In the genomic region with DNA sequence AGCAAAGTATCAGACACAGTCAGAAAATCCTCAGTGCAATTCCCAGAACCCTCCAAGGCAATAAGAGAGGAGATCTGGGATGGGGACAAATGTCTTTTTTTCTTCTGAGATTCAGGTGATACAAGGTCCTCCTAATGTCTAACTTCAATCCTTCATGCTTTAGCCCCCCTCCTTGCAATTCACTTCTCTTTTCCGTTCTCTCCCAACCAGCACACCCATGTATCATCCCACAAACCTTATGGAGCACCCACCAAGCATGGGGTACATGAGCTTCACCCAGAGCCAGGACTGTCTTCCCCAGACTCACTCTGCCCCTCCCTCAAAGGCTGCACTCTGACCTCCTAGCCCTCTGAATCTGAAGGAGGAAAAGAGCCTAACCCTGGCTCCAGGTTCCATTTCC, we compare ENCODE assay signal across 19 cellular contexts. TPM values are rescaled to one million over a fixed set of nuclear protein-coding genes. Genes with fewer than 3 reads are reported as not detected.
DNase-seq lines count a peak whose midpoint lies in the region; ATAC-seq and TF ChIP-seq lines count a peak whose summit lies in the region.
"Had no signal": no experiment of that assay in that cellular context is flagged by ENCODE, and none has a peak within 500 bp of the region (broad histone marks: within the 10 kb centered on the region; RNA-seq: fewer than 3 reads in every experiment).

No MANE protein-coding gene starts in this region.

- no peak overlapping the region; the same call in 1 of the 2 replicates for H4K91ac ChIP-seq in IMR-90 (ENCODE audit: insufficient read depth, low read depth, low read length)

- no peaks in the 10 kb centered on the region for H3K9me3 Mint-ChIP-seq in memory B cell

- peak overlapping the region; percentile 10 for H3K27ac Mint-ChIP-seq in memory B cell
- H3K27ac Mint-ChIP-seq: progenitor cell of endocrine pancreas had no signal

- no peak overlapping the region for H3K4me3 Mint-ChIP-seq in memory B cell

- H2AK5ac ChIP-seq in IMR-90 (ENCODE audit: low read depth, low read length): peak overlapping the region; percentile 38; the same call in 1 of the 2 replicates

- TF ChIP-seq POLR2A in IMR-90 (IDR thresholded peaks at IDR 0.05; ENCODE audit: low read depth, low read length): no peak

- H2BK15ac ChIP-seq in IMR-90 (ENCODE audit: low read depth, low read length): no peak overlapping the region

- H3K4me2 ChIP-seq in IMR-90 (ENCODE audit: low read depth, low read length): no peak overlapping the region

- no peak for TF ChIP-seq RAD21 in IMR-90 (IDR thresholded peaks at IDR 0.05; ENCODE audit: low read length)

- H3K9me3 ChIP-seq in IMR-90 (ENCODE audit: control insufficient read depth, insufficient read depth, low read length): no peaks in the 10 kb centered on the region
- H3K9me3 ChIP-seq in ascending aorta: no peaks in the 10 kb centered on the region
- no peaks in the 10 kb centered on the region for H3K9me3 ChIP-seq in subcutaneous abdominal adipose tissue (ENCODE audit: control insufficient read depth in 5 of 5, low read length in 5 of 5)

- no peak for ATAC-seq in IMR-90 (ENCODE audit: low read depth)
- no peak for ATAC-seq in memory B cell (ENCODE audit: low read depth)
- ATAC-seq: left lobe of liver had no signal

- no peak overlapping the region for H3K18ac ChIP-seq in IMR-90 (ENCODE audit: low read depth, low read length)

- H3K27me3 ChIP-seq in IMR-90 (ENCODE audit: control insufficient read depth, insufficient read depth, low read length) (no peaks in the 10 kb centered on the region), ascending aorta (no peaks in the 10 kb centered on the region), subcutaneous abdominal adipose tissue (ENCODE audit: control insufficient read depth in 5 of 5, insufficient read depth in 4 of 5, low read length in 5 of 5) (no peaks in the 10 kb centered on the region)

- TF ChIP-seq CTCF in IMR-90 (conservative IDR thresholded peaks at IDR 0.05; ENCODE audit: low read depth, low read length) (no peak), ascending aorta (IDR thresholded peaks at IDR 0.05) (no peak)

- H3K9ac ChIP-seq in IMR-90 (ENCODE audit: low read depth, low read length) (no peak overlapping the region), subcutaneous abdominal adipose tissue (ENCODE audit: low read length in 5 of 5) (peak overlapping the region in 1 of 5 donors; percentile 41)

- no CpG with 5 or more reads among the region's 1 CpG for WGBS in IMR-90 (ENCODE audit: extremely low coverage in 2 of 2, insufficient read length in 1 of 2), 2 experiments

- no peak overlapping the region for H2BK120ac ChIP-seq in IMR-90 (ENCODE audit: low read depth, low read length)

- H3K27ac ChIP-seq in IMR-90 (ENCODE audit: insufficient read depth, low read length) (no peak overlapping the region), ascending aorta (peak overlapping the region; percentile 81 to 95), subcutaneous abdominal adipose tissue (ENCODE audit: low read depth, low read length) (peak overlapping the region; percentile 30)
- H3K27ac ChIP-seq: VCaP had no signal

- DNase-seq in IMR-90: no peak
- no peak for DNase-seq in ascending aorta (ENCODE audit: low spot score in 2 of 2)
- DNase-seq in memory B cell (ENCODE audit: low spot score in 2 of 2): no peak
- DNase-seq in C1 segment of cervical spinal cord (lab: John Stamatoyannopoulos, UW): no peak
- no peak for DNase-seq in NCI-H345 (lab: John Stamatoyannopoulos, UW)
- no peak for DNase-seq in NCI-H1092 (lab: John Stamatoyannopoulos, UW)
- DNase-seq: activated CD8-positive, alpha-beta memory T cell treated with anti-CD3 and anti-CD28 coated beads for 24 hours; DMS153; GOT3; Karpas-422; NCI-H1105 treated with DMSO at 0.1 percent for 48 hours; stimulated activated CD4-positive, alpha-beta T cell treated with anti-CD3 and anti-CD28 coated beads, Interleukin-15, amount 100 ng/mL, for 24 hours; T-helper 1 cell had no signal

- BruUV-seq in IMR-90 (replicated peaks; lab: Mats Ljungman, UMichigan): no TSS peak

- POLR2A ChIA-PET in IMR-90 (lab: Charles Lee; ENCODE audit: unreplicated experiment): no interaction called here

- peaks cover 5% of the 10 kb centered on the region for H3K36me3 Mint-ChIP-seq in memory B cell

- 0 out of 2 replicates have a peak overlapping the region, but pooled peaks have one; percentile 8 for H3K4ac ChIP-seq in IMR-90 (ENCODE audit: low read depth, low read length)

- H3K14ac ChIP-seq in IMR-90 (replicated peaks; ENCODE audit: low read depth, low read length): no peak overlapping the region

- no peak overlapping the region for H2AK9ac ChIP-seq in IMR-90 (replicated peaks; ENCODE audit: low read depth, low read length, poor library complexity)

- in situ Hi-C loops in IMR-90 (cut with MboI; ENCODE audit: low sequenced_read_pairs): no loop called here

- intact Hi-C loops in IMR-90 (cut with micrococcal nuclease) (no loop called here), ascending aorta (cut with DNase I) (no loop called here)

- peaks cover 13% of the 10 kb centered on the region for H3K9me1 ChIP-seq in IMR-90 (ENCODE audit: insufficient read depth, low read length)

- peaks cover 21% of the 10 kb centered on the region for H4K20me1 ChIP-seq in IMR-90 (ENCODE audit: insufficient read depth, low read length)

- H2BK20ac ChIP-seq in IMR-90 (ENCODE audit: low read depth, low read length): no peak overlapping the region

- dilution Hi-C loops in IMR-90 (cut with HindIII; ENCODE audit: low sequenced_read_pairs, unreplicated experiment): no loop called here

- H3K4me3 ChIP-seq in IMR-90 (ENCODE audit: insufficient read depth, low read depth, low read length) (no peak overlapping the region), ascending aorta (no peak overlapping the region), subcutaneous abdominal adipose tissue (ENCODE audit: low read depth in 1 of 5, low read length in 5 of 5) (no peak overlapping the region)

- H3K79me1 ChIP-seq in IMR-90 (ENCODE audit: low read depth in 1 of 2, low read length in 2 of 2): peaks cover 11 to 85% of the 10 kb centered on the region in 2 experiments; a peak in 3 of 4 replicates

- H4K8ac ChIP-seq in IMR-90 (ENCODE audit: low read depth in 2 of 2, low read length in 2 of 2): no peak overlapping the region

- H3K27me3 Mint-ChIP-seq in memory B cell: no peaks in the 10 kb centered on the region
- H3K27me3 Mint-ChIP-seq: progenitor cell of endocrine pancreas had no signal

- H3K36me3 ChIP-seq in IMR-90 (ENCODE audit: control insufficient read depth, insufficient read depth, low read length) (peaks cover 2% of the 10 kb centered on the region; the same call in 1 of the 2 replicates), ascending aorta (peaks cover 24 to 41% of the 10 kb centered on the region in 2 donors), subcutaneous abdominal adipose tissue (ENCODE audit: control insufficient read depth in 5 of 5, insufficient read depth in 5 of 5, low read length in 5 of 5) (peaks cover 0 to 46% (median 29%) of the 10 kb centered on the region in 5 donors)

- H3K4me1 ChIP-seq in IMR-90 (ENCODE audit: control insufficient read depth, insufficient read depth, low read length) (peaks cover 31% of the 10 kb centered on the region), ascending aorta (peaks cover 21 to 56% of the 10 kb centered on the region in 2 donors), subcutaneous abdominal adipose tissue (ENCODE audit: control insufficient read depth in 5 of 5, insufficient read depth in 5 of 5, low read length in 5 of 5) (peaks cover 30 to 80% (median 76%) of the 10 kb centered on the region in 5 donors)

- peaks cover 40% of the 10 kb centered on the region for H3K4me1 Mint-ChIP-seq in memory B cell

- H2AFZ ChIP-seq in IMR-90 (replicated peaks; ENCODE audit: low read length, poor library complexity): no peak overlapping the region

- H3K56ac ChIP-seq in IMR-90 (ENCODE audit: extremely low read depth, insufficient read depth, low read length): no peak overlapping the region

- H3K23ac ChIP-seq in IMR-90 (ENCODE audit: low read depth, low read length): no peak overlapping the region

- CTCF ChIA-PET in IMR-90 (lab: Yijun Ruan, JAX): no interaction called here

- no peak overlapping the region for H4K5ac ChIP-seq in IMR-90 (ENCODE audit: low read depth, low read length)

- H2BK5ac ChIP-seq in IMR-90 (ENCODE audit: low read depth, low read length, poor library complexity, severe bottlenecking): no peak overlapping the region

TF ChIP-seq in IMR-90, 13 proteins besides CTCF, POLR2A, EP300 and RAD21 (continues in another document):
- TF ChIP-seq RCOR1 (IDR thresholded peaks at IDR 0.05; ENCODE audit: insufficient replicate concordance, low read length) (no peak), MAFK (IDR thresholded peaks at IDR 0.05; ENCODE audit: low read depth, low read length) (no peak), CHD1 (IDR thresholded peaks at IDR 0.05; ENCODE audit: low read depth, low read length) (no peak), CEBPB (IDR thresholded peaks at IDR 0.05; ENCODE audit: low read depth, low read length) (no peak), FOS (IDR thresholded peaks at IDR 0.05; ENCODE audit: low read depth, low read length) (no peak)

RNA-seq across cellular contexts. Expression of gene HDAC5, which starts 10.1 kb away (rescaled TPM):
- 61.3 and 71.4 TPM in 2 replicates for total RNA-seq in IMR-90 (2012; rRNA removed)
- polyA plus RNA-seq in IMR-90 (2012; rRNA removed): 47.0 and 50.0 TPM in 2 replicates
- polyA plus RNA-seq in IMR-90 (2012; cell fraction: cytosol; rRNA removed): 21.2 and 58.0 TPM in 2 replicates
- 87.7 and 169 TPM in 2 replicates for polyA plus RNA-seq in IMR-90 (2012; cell fraction: nucleus; rRNA removed; ENCODE audit: low replicate concordance)
- total RNA-seq in ascending aorta: 189 TPM

RNA-seq across cellular contexts. Expression of gene HROB, which starts 28.3 kb away (rescaled TPM):
- total RNA-seq in IMR-90 (2012; rRNA removed) (2.8 and 3.2 TPM in 2 replicates), ascending aorta (not detected)
- polyA plus RNA-seq in IMR-90 (2012; rRNA removed): 4.0 and 4.4 TPM in 2 replicates
- 1.8 TPM in 2 replicates for polyA plus RNA-seq in IMR-90 (2012; cell fraction: cytosol; rRNA removed)
- polyA plus RNA-seq in IMR-90 (2012; cell fraction: nucleus; rRNA removed; ENCODE audit: low replicate concordance): 6.9 and 8.0 TPM in 2 replicates

RNA-seq across cellular contexts. Expression of gene G6PC3, which starts 42.8 kb away (rescaled TPM):
- total RNA-seq in IMR-90 (2012; rRNA removed) (19.4 and 20.4 TPM in 2 replicates), ascending aorta (111 TPM)
- 107 and 127 TPM in 2 replicates for polyA plus RNA-seq in IMR-90 (2012; rRNA removed)
- 87.5 and 210 TPM in 2 replicates for polyA plus RNA-seq in IMR-90 (2012; cell fraction: cytosol; rRNA removed)
- polyA plus RNA-seq in IMR-90 (2012; cell fraction: nucleus; rRNA removed; ENCODE audit: low replicate concordance): 49.2 and 86.8 TPM in 2 replicates

RNA-seq across cellular contexts. Expression of gene LSM12, which starts 46.9 kb away (rescaled TPM):
- total RNA-seq in IMR-90 (2012; rRNA removed) (41.0 and 50.3 TPM in 2 replicates), ascending aorta (12.5 TPM)
- polyA plus RNA-seq in IMR-90 (2012; rRNA removed): 37.6 and 38.0 TPM in 2 replicates
- 20.3 and 21.4 TPM in 2 replicates for polyA plus RNA-seq in IMR-90 (2012; cell fraction: cytosol; rRNA removed)
- polyA plus RNA-seq in IMR-90 (2012; cell fraction: nucleus; rRNA removed; ENCODE audit: low replicate concordance): 8.8 and 29.9 TPM in 2 replicates

RNA-seq across cellular contexts. Expression of gene ASB16, which starts 57.1 kb away (rescaled TPM):
- total RNA-seq in IMR-90 (2012; rRNA removed) (not detected in 2 replicates), ascending aorta (not detected)
- 0.05 and 0.06 TPM in 2 replicates for polyA plus RNA-seq in IMR-90 (2012; rRNA removed)
- 0.04 and 0.13 TPM in 2 replicates for polyA plus RNA-seq in IMR-90 (2012; cell fraction: cytosol; rRNA removed)
- polyA plus RNA-seq in IMR-90 (2012; cell fraction: nucleus; rRNA removed; ENCODE audit: low replicate concordance): 0.15 and 0.34 TPM in 2 replicates
- total RNA-seq: astrocyte, dermis microvascular lymphatic vessel endothelial cell, left lobe of liver had no signal
